26 cellular contexts compared by ENCODE assay signal in the genomic region with DNA sequence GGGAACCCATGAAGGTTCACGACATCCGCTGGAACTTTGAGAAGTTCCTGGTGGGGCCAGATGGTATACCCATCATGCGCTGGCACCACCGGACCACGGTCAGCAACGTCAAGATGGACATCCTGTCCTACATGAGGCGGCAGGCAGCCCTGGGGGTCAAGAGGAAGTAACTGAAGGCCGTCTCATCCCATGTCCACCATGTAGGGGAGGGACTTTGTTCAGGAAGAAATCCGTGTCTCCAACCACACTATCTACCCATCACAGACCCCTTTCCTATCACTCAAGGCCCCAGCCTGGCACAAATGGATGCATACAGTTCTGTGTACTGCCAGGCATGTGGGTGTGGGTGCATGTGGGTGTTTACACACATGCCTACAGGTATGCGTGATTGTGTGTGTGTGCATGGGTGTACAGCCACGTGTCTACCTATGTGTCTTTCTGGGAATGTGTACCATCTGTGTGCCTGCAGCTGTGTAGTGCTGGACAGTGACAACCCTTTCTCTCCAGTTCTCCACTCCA. TPM values are rescaled to one million over a fixed set of nuclear protein-coding genes. Genes with fewer than 3 reads are reported as not detected.
DNase-seq lines count a peak whose midpoint lies in the region; ATAC-seq and TF ChIP-seq lines count a peak whose summit lies in the region.
"Had no signal": no experiment of that assay in that cellular context is flagged by ENCODE, and none has a peak within 500 bp of the region (broad histone marks: within the 10 kb centered on the region; RNA-seq: fewer than 3 reads in every experiment).

No MANE protein-coding gene starts in this region.

- TF ChIP-seq CTCF in endothelial cell (IDR thresholded peaks at IDR 0.05; ENCODE audit: unreplicated experiment) = no peak
- no peak for TF ChIP-seq CTCF in gastrocnemius medialis (IDR thresholded peaks at IDR 0.05 in 4 of 5, conservative IDR thresholded peaks at IDR 0.05 in 1 of 5)

- H3K4me3 Mint-ChIP-seq in endothelial cell (ENCODE audit: unreplicated experiment) = peak overlapping the region; percentile 34
- H3K4me3 Mint-ChIP-seq: activated CD4-positive, alpha-beta T cell treated with anti-CD3 and anti-CD28 coated beads, Interleukin-2, amount 10 ng/mL, durations not matched to agents 24 days and 14 days; activated naive CD4-positive, alpha-beta T cell treated with anti-CD3 and anti-CD28 coated beads, Interleukin-2, amount 10 ng/mL, durations not matched to agents 7 days and 5 days; activated T-cell treated with anti-CD3 and anti-CD28 coated beads, Interleukin-2, amount 50 U/mL, for 72 hours; H9; mesothelial cell of epicardium; naive thymus-derived CD4-positive, alpha-beta T cell; stimulated activated naive CD8-positive, alpha-beta T cell treated with anti-CD3 and anti-CD28 coated beads, Interleukin-15, amount 100 ng/mL, for 72 hours had no signal

- WGBS in right cardiac atrium = 82% methylated on average over 11 of the region's 11 CpGs

- no peaks in the 10 kb centered on the region for H3K4me1 Mint-ChIP-seq in endothelial cell (ENCODE audit: unreplicated experiment)
- H3K4me1 Mint-ChIP-seq: activated CD4-positive, alpha-beta T cell treated with anti-CD3 and anti-CD28 coated beads, Interleukin-2, amount 10 ng/mL, durations not matched to agents 24 days and 14 days; activated naive CD4-positive, alpha-beta T cell treated with anti-CD3 and anti-CD28 coated beads, Interleukin-2, amount 10 ng/mL, durations not matched to agents 7 days and 5 days; H9; mesothelial cell of epicardium; stimulated activated naive CD8-positive, alpha-beta T cell treated with anti-CD3 and anti-CD28 coated beads, Interleukin-15, amount 100 ng/mL, for 72 hours had no signal

- intact Hi-C loops in right cardiac atrium (cut with DNase I) = no loop called here
- intact Hi-C loops in left cardiac atrium (cut with DNase I) = no loop called here
- intact Hi-C loops in gastrocnemius medialis (cut with DNase I; ENCODE audit: low total_unique reads) = loop anchor here (10.0 kb wide), 1 partner anchor 373 kb away; no protein-coding TSS in a partner anchor

- H3K27ac ChIP-seq in right cardiac atrium (ENCODE audit: low read length) (peak overlapping the region; percentile 19), gastrocnemius medialis (peak overlapping the region; percentile 94 to 99 (median 96))
- H3K27ac ChIP-seq: BLaER1, SJSA1 had no signal

- H3K36me3 ChIP-seq in gastrocnemius medialis = peaks cover 3 to 62% of the 10 kb centered on the region in 2 donors

- peaks cover 26% of the 10 kb centered on the region for H3K36me3 Mint-ChIP-seq in endothelial cell (ENCODE audit: low read depth, unreplicated experiment)

- DNase-seq in right cardiac atrium (peak in 1 of 3 donors; percentile 27), left cardiac atrium (no peak), endothelial cell (ENCODE audit: low spot score) (no peak), gastrocnemius medialis (peak in 1 of 2 donors; percentile 24), Kasumi-1 (lab: John Stamatoyannopoulos, UW) (no peak), activated T-cell treated with anti-CD3 and anti-CD28 coated beads for 4 hours (no peak), putamen (ENCODE audit: low spot score) (no peak), NCI-H2029 (lab: John Stamatoyannopoulos, UW) (no peak)
- DNase-seq: activated CD4-positive, alpha-beta T cell treated with anti-CD3 and anti-CD28 coated beads, Interleukin-2, amount 10 ng/mL, durations not matched to agents 24 days and 14 days; activated naive CD4-positive, alpha-beta T cell treated with anti-CD3 and anti-CD28 coated beads, Interleukin-2, amount 10 ng/mL, durations not matched to agents 7 days and 5 days; activated T-cell treated with anti-CD3 and anti-CD28 coated beads, Interleukin-2, amount 50 U/mL, for 72 hours; cerebellar nuclear complex; GF-D8; H9; Karpas-422; left colon; naive thymus-derived CD4-positive, alpha-beta T cell; NCI-H1694 treated with DMSO at 0.1 percent for 48 hours; NCI-H526; retina; stimulated activated naive CD8-positive, alpha-beta T cell treated with anti-CD3 and anti-CD28 coated beads, Interleukin-15, amount 100 ng/mL, for 72 hours; T-helper 1 cell; trophoblast cell had no signal

- H3K4me1 ChIP-seq in right cardiac atrium (ENCODE audit: control insufficient read depth, insufficient read depth, low read length) (peaks cover 47% of the 10 kb centered on the region), gastrocnemius medialis (peaks cover 67 to 71% of the 10 kb centered on the region in 2 donors)
- H3K4me1 ChIP-seq: BLaER1 had no signal

- in situ Hi-C loops in gastrocnemius medialis (cut with MboI; ENCODE audit: low sequenced_read_pairs in 4 of 4) = no loop called here

- H3K27me3 Mint-ChIP-seq in endothelial cell (ENCODE audit: unreplicated experiment) = peaks cover 4% of the 10 kb centered on the region
- H3K27me3 Mint-ChIP-seq: activated CD4-positive, alpha-beta T cell treated with anti-CD3 and anti-CD28 coated beads, Interleukin-2, amount 10 ng/mL, durations not matched to agents 24 days and 14 days; activated naive CD4-positive, alpha-beta T cell treated with anti-CD3 and anti-CD28 coated beads, Interleukin-2, amount 10 ng/mL, durations not matched to agents 7 days and 5 days; naive thymus-derived CD4-positive, alpha-beta T cell; stimulated activated naive CD8-positive, alpha-beta T cell treated with anti-CD3 and anti-CD28 coated beads, Interleukin-15, amount 100 ng/mL, for 72 hours had no signal

- ATAC-seq in right cardiac atrium = no peak
- ATAC-seq in left cardiac atrium = no peak
- ATAC-seq in gastrocnemius medialis = no peak
- ATAC-seq: activated T-cell treated with anti-CD3 and anti-CD28 coated beads, Interleukin-2, amount 50 U/mL, for 72 hours; left colon; naive thymus-derived CD4-positive, alpha-beta T cell had no signal

- TF ChIP-seq POLR2A in gastrocnemius medialis (IDR thresholded peaks at IDR 0.05) = no peak

- H3K4me3 ChIP-seq in right cardiac atrium (ENCODE audit: low read length) (no peak overlapping the region), gastrocnemius medialis (no peak overlapping the region)
- H3K4me3 ChIP-seq: BLaER1, SJSA1 had no signal

- no peak overlapping the region for H3K27ac Mint-ChIP-seq in endothelial cell (ENCODE audit: unreplicated experiment)
- H3K27ac Mint-ChIP-seq: activated CD4-positive, alpha-beta T cell treated with anti-CD3 and anti-CD28 coated beads, Interleukin-2, amount 10 ng/mL, durations not matched to agents 24 days and 14 days; activated naive CD4-positive, alpha-beta T cell treated with anti-CD3 and anti-CD28 coated beads, Interleukin-2, amount 10 ng/mL, durations not matched to agents 7 days and 5 days; activated T-cell treated with anti-CD3 and anti-CD28 coated beads, Interleukin-2, amount 50 U/mL, for 72 hours; mesothelial cell of epicardium; naive thymus-derived CD4-positive, alpha-beta T cell had no signal

- no peaks in the 10 kb centered on the region for H3K27me3 ChIP-seq in right cardiac atrium (ENCODE audit: control insufficient read depth, insufficient read depth)
- no peaks in the 10 kb centered on the region for H3K27me3 ChIP-seq in gastrocnemius medialis
- H3K27me3 ChIP-seq: BLaER1, SJSA1 had no signal

- H3K9me3 ChIP-seq in right cardiac atrium (ENCODE audit: control insufficient read depth, low read length) (no peaks in the 10 kb centered on the region), gastrocnemius medialis (no peaks in the 10 kb centered on the region)
- H3K9me3 ChIP-seq: BLaER1, SJSA1 had no signal

- no peaks in the 10 kb centered on the region for H3K9me3 Mint-ChIP-seq in endothelial cell (ENCODE audit: unreplicated experiment)
- H3K9me3 Mint-ChIP-seq: activated CD4-positive, alpha-beta T cell treated with anti-CD3 and anti-CD28 coated beads, Interleukin-2, amount 10 ng/mL, durations not matched to agents 24 days and 14 days; activated naive CD4-positive, alpha-beta T cell treated with anti-CD3 and anti-CD28 coated beads, Interleukin-2, amount 10 ng/mL, durations not matched to agents 7 days and 5 days; activated T-cell treated with anti-CD3 and anti-CD28 coated beads, Interleukin-2, amount 50 U/mL, for 72 hours; H9; mesothelial cell of epicardium; stimulated activated naive CD8-positive, alpha-beta T cell treated with anti-CD3 and anti-CD28 coated beads, Interleukin-15, amount 100 ng/mL, for 72 hours had no signal

RNA-seq across cellular contexts. Expression of gene GPX3, which starts 7.6 kb away (rescaled TPM):
- 1,000 to 10,000 TPM; 1,359 to 2,012 (median 1,429) TPM for total RNA-seq in right cardiac atrium
- 1,982 TPM for polyA plus RNA-seq in right cardiac atrium
- 1,000 to 10,000 TPM; 1,172 to 1,220 TPM for total RNA-seq in left cardiac atrium
- total RNA-seq in endothelial cell (ENCODE audit: unreplicated experiment) = 32.5 TPM
- 1,000 to 10,000 TPM in 1 of 4 donors, 100 to 1,000 TPM in 3; 504 to 1,227 (median 655) TPM for total RNA-seq in gastrocnemius medialis
- total RNA-seq: activated CD4-positive, alpha-beta T cell treated with anti-CD3 and anti-CD28 coated beads, Interleukin-2, amount 10 ng/mL, durations not matched to agents 24 days and 14 days; activated T-cell treated with anti-CD3 and anti-CD28 coated beads, Interleukin-2, amount 50 U/mL, for 72 hours had no signal

RNA-seq across cellular contexts. Expression of gene TNIP1, which starts 52.8 kb away (rescaled TPM):
- total RNA-seq in right cardiac atrium (10 to 100 TPM; 77.0 to 98.2 (median 86.1) TPM), left cardiac atrium (100 to 1,000 TPM in 1 of 2 donors, 10 to 100 TPM in 1; 80.4 to 101 TPM), endothelial cell (ENCODE audit: unreplicated experiment) (76.0 TPM), gastrocnemius medialis (100 to 1,000 TPM; 112 to 228 (median 188) TPM)
- 71.5 TPM for polyA plus RNA-seq in right cardiac atrium

Comparison
In these comparisons a context has a peak if more than half of its experiments do, and no peak if none do; other contexts are left out.
1. RNA of gene GPX3, which starts 7.6 kb away (total RNA-seq): 1,359 to 2,012 TPM in right cardiac atrium, 1,172 to 1,220 TPM in left cardiac atrium and 504 to 1,227 TPM in gastrocnemius medialis; 32.5 TPM in endothelial cell (single experiment); every median in the first group is over 10 times any median in the second.